38 cellular contexts compared by ENCODE assay signal in the genomic region with DNA sequence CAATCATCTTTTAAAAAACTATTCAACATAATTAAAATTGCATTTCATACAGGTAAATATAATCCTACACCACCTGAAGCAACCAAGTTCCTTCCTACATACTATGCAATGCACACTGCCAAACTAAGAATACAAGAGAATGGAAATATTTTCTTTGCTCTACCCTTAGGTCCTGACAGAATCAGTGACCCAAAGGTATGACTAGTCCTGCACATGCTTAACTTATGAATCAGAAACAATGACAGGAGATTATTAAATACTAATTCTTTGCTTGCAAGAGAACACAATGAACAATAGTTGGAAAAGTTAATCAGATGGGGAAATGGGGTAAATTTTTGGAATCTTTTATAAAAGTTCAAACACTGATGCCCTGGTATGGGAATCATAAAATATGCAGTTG.
DNase-seq lines count a peak whose midpoint lies in the region; ATAC-seq, FAIRE-seq and TF ChIP-seq lines count a peak whose summit lies in the region.
"Had no signal": no experiment of that assay in that cellular context is flagged by ENCODE, and none has a peak within 500 bp of the region (broad histone marks: within the 10 kb centered on the region; RNA-seq: fewer than 3 reads in every experiment).

No MANE protein-coding gene starts in this region.

- DNase-seq in Caki2 (ENCODE audit: low read depth) (peak; percentile 32), astrocyte (ENCODE audit: low read depth) (peak; percentile 35), fibroblast of mammary gland (ENCODE audit: low read depth) (peak; percentile 17), memory B cell (ENCODE audit: low spot score in 2 of 2) (no peak), DMS153 (lab: John Stamatoyannopoulos, UW) (no peak), spleen (no peak), medulla oblongata (ENCODE audit: extremely low spot score) (no peak)
- DNase-seq: activated CD4-positive, alpha-beta T cell treated with anti-CD3 and anti-CD28 coated beads for 48 hours; activated CD8-positive, alpha-beta memory T cell treated with anti-CD3 and anti-CD28 coated beads for 24 hours; amygdala; CD4-positive, alpha-beta memory T cell; colonic mucosa; DMS 273 treated with DMSO at 0.1 percent for 48 hours; effector CD8-positive, alpha-beta T cell; EL; erythroblast; left colon; NCI-H1436 treated with DMSO at 0.1 percent for 48 hours; NCI-H345; NCI-H774; ovary; Peyer's patch; SIG-M5; stimulated activated CD4-positive, alpha-beta T cell treated with anti-CD3 and anti-CD28 coated beads, Interleukin-1b, Interleukin-23, amount 100 ng/mL, for 48 hours; SW 1271 had no signal

- H3K4me2 ChIP-seq in astrocyte (ENCODE audit: low read length) = no peak overlapping the region
- H3K4me2 ChIP-seq: A549, hepatocyte, smooth muscle cell had no signal

- no peak for TF ChIP-seq POLR2A in spleen (IDR thresholded peaks at IDR 0.05)

- intact Hi-C loops in spleen (cut with DNase I; ENCODE audit: low total_unique reads) = no loop called here

- H3K9me3 ChIP-seq in astrocyte (ENCODE audit: insufficient read depth, low read depth, low read length) = no peaks in the 10 kb centered on the region
- no peaks in the 10 kb centered on the region for H3K9me3 ChIP-seq in spleen
- H3K9me3 ChIP-seq: A549, colonic mucosa, ovary, Peyer's patch, thoracic aorta had no signal

- H3K27ac Mint-ChIP-seq in astrocyte (ENCODE audit: unreplicated experiment) (no peak overlapping the region), memory B cell (peak overlapping the region; percentile 19)
- H3K27ac Mint-ChIP-seq: activated naive CD4-positive, alpha-beta T cell treated with anti-CD3 and anti-CD28 coated beads, Interleukin-2, amount 50 U/mL, for 24 hours; CD4-positive, alpha-beta memory T cell; nephron; stimulated activated naive CD8-positive, alpha-beta T cell treated with anti-CD3 and anti-CD28 coated beads, Interleukin-15, Interleukin-2, amounts not matched to agents 100 ng/mL and 50 ng/mL, for 24 hours had no signal

- no peak for TF ChIP-seq CTCF in astrocyte (IDR thresholded peaks at IDR 0.05; ENCODE audit: insufficient read depth, low read depth, low read length)
- no peak for TF ChIP-seq CTCF in fibroblast of mammary gland (conservative IDR thresholded peaks at IDR 0.05; ENCODE audit: control insufficient read depth, insufficient read depth, low read depth, low read length)
- no peak for TF ChIP-seq CTCF in spleen (IDR thresholded peaks at IDR 0.05 in 8 of 11, conservative IDR thresholded peaks at IDR 0.05 in 3 of 11)

- no peak for ATAC-seq in memory B cell (ENCODE audit: low read depth)
- ATAC-seq in GM19455 (IDR thresholded peaks at IDR 0.05; ENCODE audit: unreplicated experiment) = no peak
- ATAC-seq: A549, HepG2, left colon had no signal

- H3K36me3 Mint-ChIP-seq in astrocyte (ENCODE audit: low read depth, unreplicated experiment) = peaks cover 3% of the 10 kb centered on the region
- H3K36me3 Mint-ChIP-seq in memory B cell = peaks cover 2% of the 10 kb centered on the region
- H3K36me3 Mint-ChIP-seq: activated naive CD4-positive, alpha-beta T cell treated with anti-CD3 and anti-CD28 coated beads, Interleukin-2, amount 50 U/mL, for 24 hours; CD4-positive, alpha-beta memory T cell had no signal

- in situ Hi-C loops in Caki2 (cut with HindIII; ENCODE audit: low pct_unique_long_range_greater_than_20kb, low sequenced_read_pairs) = no loop called here

- no peak overlapping the region for H3K9ac ChIP-seq in astrocyte (ENCODE audit: low read length)

- no peaks in the 10 kb centered on the region for H3K27me3 Mint-ChIP-seq in astrocyte (ENCODE audit: low read depth, unreplicated experiment)
- no peaks in the 10 kb centered on the region for H3K27me3 Mint-ChIP-seq in memory B cell
- H3K27me3 Mint-ChIP-seq: activated naive CD4-positive, alpha-beta T cell treated with anti-CD3 and anti-CD28 coated beads, Interleukin-2, amount 50 U/mL, for 24 hours; CD4-positive, alpha-beta memory T cell; stimulated activated naive CD8-positive, alpha-beta T cell treated with anti-CD3 and anti-CD28 coated beads, Interleukin-15, Interleukin-2, amounts not matched to agents 100 ng/mL and 50 ng/mL, for 24 hours had no signal

- no peak overlapping the region for H2AFZ ChIP-seq in astrocyte (ENCODE audit: low read depth, low read length)
- H2AFZ ChIP-seq: hepatocyte had no signal

- FAIRE-seq in astrocyte (lab: Jason Lieb, UNC) = no peak
- FAIRE-seq: A549, frontal cortex, GM19239, H54, HepG2 had no signal

- H3K4me3 ChIP-seq in astrocyte (ENCODE audit: insufficient read depth, low read depth, low read length) (no peak overlapping the region), fibroblast of mammary gland (ENCODE audit: control insufficient read depth, low read depth, low read length) (no peak overlapping the region), spleen (no peak overlapping the region)
- H3K4me3 ChIP-seq: A549, cardiac muscle cell, colonic mucosa, hepatocyte, ovary, Peyer's patch, smooth muscle cell, thoracic aorta had no signal

- H3K36me3 ChIP-seq in astrocyte (ENCODE audit: insufficient read depth, low read length) (no peaks in the 10 kb centered on the region), spleen (no peaks in the 10 kb centered on the region)
- H3K36me3 ChIP-seq: cardiac muscle cell, colonic mucosa, ovary, Peyer's patch, thoracic aorta had no signal

- H4K20me1 ChIP-seq in astrocyte (ENCODE audit: insufficient read depth, low read length) = no peaks in the 10 kb centered on the region

- H3K4me1 Mint-ChIP-seq in astrocyte (ENCODE audit: low read depth, unreplicated experiment) (peaks cover 10% of the 10 kb centered on the region), memory B cell (no peaks in the 10 kb centered on the region)
- H3K4me1 Mint-ChIP-seq: activated naive CD4-positive, alpha-beta T cell treated with anti-CD3 and anti-CD28 coated beads, Interleukin-2, amount 50 U/mL, for 24 hours; CD4-positive, alpha-beta memory T cell; nephron had no signal

- H3K27ac ChIP-seq in astrocyte (ENCODE audit: low read depth, low read length) (no peak overlapping the region), spleen (no peak overlapping the region)
- H3K27ac ChIP-seq: A549, cardiac muscle cell, colonic mucosa, hepatocyte, ovary, Peyer's patch, thoracic aorta had no signal

- no peaks in the 10 kb centered on the region for H3K79me2 ChIP-seq in astrocyte (ENCODE audit: insufficient read depth, low read length)
- H3K79me2 ChIP-seq: hepatocyte had no signal

- H3K9me3 Mint-ChIP-seq in astrocyte (ENCODE audit: unreplicated experiment) (no peaks in the 10 kb centered on the region), memory B cell (peaks cover 2% of the 10 kb centered on the region)
- H3K9me3 Mint-ChIP-seq: nephron had no signal

- no peaks in the 10 kb centered on the region for H3K27me3 ChIP-seq in astrocyte (ENCODE audit: insufficient read depth, low read length)
- H3K27me3 ChIP-seq in spleen (replicated peaks in 1 of 7) = no peaks in the 10 kb centered on the region
- H3K27me3 ChIP-seq: cardiac muscle cell, colonic mucosa, hepatocyte, ovary, Peyer's patch had no signal

- no peak overlapping the region for H3K4me3 Mint-ChIP-seq in astrocyte (ENCODE audit: unreplicated experiment)
- H3K4me3 Mint-ChIP-seq in memory B cell = no peak overlapping the region
- H3K4me3 Mint-ChIP-seq: activated naive CD4-positive, alpha-beta T cell treated with anti-CD3 and anti-CD28 coated beads, Interleukin-2, amount 50 U/mL, for 24 hours; CD4-positive, alpha-beta memory T cell; nephron; stimulated activated naive CD8-positive, alpha-beta T cell treated with anti-CD3 and anti-CD28 coated beads, Interleukin-15, Interleukin-2, amounts not matched to agents 100 ng/mL and 50 ng/mL, for 24 hours had no signal

- H3K4me1 ChIP-seq in astrocyte (ENCODE audit: insufficient read depth, low read length) (no peaks in the 10 kb centered on the region), spleen (no peaks in the 10 kb centered on the region)
- H3K4me1 ChIP-seq: A549, colonic mucosa, Peyer's patch had no signal

Comparison
In these comparisons a context has a peak if more than half of its experiments do, and no peak if none do; other contexts are left out.
1. DNase-seq: peak in Caki2 (single experiment), astrocyte (single experiment) and fibroblast of mammary gland (single experiment); none in memory B cell (0 of 2), DMS153 (single experiment), spleen (single experiment) and medulla oblongata (single experiment).